Comparison of ENCODE assay signal across 1 cellular context in genomic region chr2:173922760-173923159, GRCh38.
TF ChIP-seq lines count a peak whose summit lies in the region.

No MANE protein-coding gene starts in this region.

TF ChIP-seq in IMR-90, 13 proteins besides CTCF, POLR2A, EP300 and RAD21:
- TF ChIP-seq NFE2L2 (IDR thresholded peaks at IDR 0.05; ENCODE audit: low read depth, low read length) (no peak), USF2 (IDR thresholded peaks at IDR 0.05; ENCODE audit: low read depth, low read length) (no peak), FOS (IDR thresholded peaks at IDR 0.05; ENCODE audit: low read depth, low read length) (no peak), MAFK (IDR thresholded peaks at IDR 0.05; ENCODE audit: low read depth, low read length) (no peak), MXI1 (IDR thresholded peaks at IDR 0.05; ENCODE audit: borderline replicate concordance, low read depth, low read length) (no peak), ELK1 (IDR thresholded peaks at IDR 0.05; ENCODE audit: borderline replicate concordance, low read depth, low read length) (no peak), CEBPB (IDR thresholded peaks at IDR 0.05; ENCODE audit: low read depth, low read length) (no peak), CHD1 (IDR thresholded peaks at IDR 0.05; ENCODE audit: low read depth, low read length) (no peak), RFX5 (IDR thresholded peaks at IDR 0.05; ENCODE audit: low read depth, low read length) (no peak), RCOR1 (IDR thresholded peaks at IDR 0.05; ENCODE audit: insufficient replicate concordance, low read length) (no peak), SMC3 (IDR thresholded peaks at IDR 0.05; ENCODE audit: low read depth, low read length) (no peak), BHLHE40 (IDR thresholded peaks at IDR 0.05; ENCODE audit: low read depth, low read length) (no peak), MAZ (IDR thresholded peaks at IDR 0.05; ENCODE audit: borderline replicate concordance, low read depth, low read length) (no peak)
